In the genomic region with DNA sequence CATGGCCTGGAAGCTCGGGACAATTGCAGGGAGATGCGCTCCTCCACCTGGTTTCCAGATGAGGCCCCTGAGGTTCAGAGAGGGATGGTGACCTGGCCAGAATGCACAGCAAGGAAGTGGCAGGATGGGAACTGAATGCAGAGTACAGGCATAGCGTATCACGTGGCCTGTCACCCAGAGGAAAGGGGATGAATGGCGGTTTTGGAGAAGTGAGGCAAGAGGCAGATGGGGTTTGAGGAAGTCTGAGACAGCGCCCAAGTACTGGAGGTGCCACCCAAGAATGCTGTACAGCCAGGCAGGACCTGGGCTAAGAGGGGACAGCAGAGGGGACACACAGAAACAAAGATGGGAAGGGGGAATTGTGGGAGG, we compare ENCODE assay signal across 18 cellular contexts. TPM values are rescaled to one million over a fixed set of nuclear protein-coding genes. Genes with fewer than 3 reads are reported as not detected.
DNase-seq lines count a peak whose midpoint lies in the region; ATAC-seq, FAIRE-seq and TF ChIP-seq lines count a peak whose summit lies in the region.
"Had no signal": no experiment of that assay in that cellular context is flagged by ENCODE, and none has a peak within 500 bp of the region (broad histone marks: within the 10 kb centered on the region; RNA-seq: fewer than 3 reads in every experiment).

No MANE protein-coding gene starts in this region.

- H3K4me1 ChIP-seq in left ventricle myocardium inferior (peaks cover 61% of the 10 kb centered on the region), gastrocnemius medialis (no peaks in the 10 kb centered on the region)
- H3K4me1 ChIP-seq: foreskin keratinocyte had no signal

- peaks cover 1% of the 10 kb centered on the region for H3K36me3 ChIP-seq in left ventricle myocardium inferior
- H3K36me3 ChIP-seq in gastrocnemius medialis = no peaks in the 10 kb centered on the region
- H3K36me3 ChIP-seq: brain microvascular endothelial cell had no signal

- FAIRE-seq in GM12892 (lab: Jason Lieb, UNC) = no peak

- H3K4me3 ChIP-seq in left ventricle myocardium inferior = peak overlapping the region; percentile 14
- H3K4me3 ChIP-seq in gastrocnemius medialis = no peak overlapping the region

- H3K27ac ChIP-seq in left ventricle myocardium inferior (replicated peaks) (peak overlapping the region; percentile 54), gastrocnemius medialis (no peak overlapping the region)
- H3K27ac ChIP-seq: brain microvascular endothelial cell, foreskin keratinocyte had no signal

- TF ChIP-seq CTCF in left ventricle myocardium inferior (IDR thresholded peaks at IDR 0.05; ENCODE audit: borderline replicate concordance) (no peak), gastrocnemius medialis (IDR thresholded peaks at IDR 0.05 in 4 of 5, conservative IDR thresholded peaks at IDR 0.05 in 1 of 5) (no peak), GM10266 (IDR thresholded peaks at IDR 0.05; ENCODE audit: control insufficient read depth, insufficient read depth, low read depth, missing control alignments) (no peak)

- H3K27me3 ChIP-seq in left ventricle myocardium inferior (ENCODE audit: low read depth) (no peaks in the 10 kb centered on the region), gastrocnemius medialis (no peaks in the 10 kb centered on the region)

- no peak for ATAC-seq in gastrocnemius medialis
- ATAC-seq: activated CD8-positive, alpha-beta T cell treated with anti-CD3 and anti-CD28 coated beads, Interleukin-2, amount 10 ng/mL, durations not matched to agents 7 days and 5 days; effector memory CD8-positive, alpha-beta T cell; foreskin keratinocyte had no signal

- no peak for TF ChIP-seq POLR2A in GM12892 (IDR thresholded peaks at IDR 0.05; ENCODE audit: low read depth, low read length)
- no peak for TF ChIP-seq POLR2A in gastrocnemius medialis (IDR thresholded peaks at IDR 0.05)

- intact Hi-C loops in left ventricle myocardium inferior (cut with micrococcal nuclease) (no loop called here), gastrocnemius medialis (cut with DNase I; ENCODE audit: low total_unique reads) (no loop called here)

- DNase-seq in GM12892 (ENCODE audit: insufficient read length) (peak; percentile 19), SIG-M5 (lab: John Stamatoyannopoulos, UW) (peak; percentile 12), left ventricle myocardium inferior (peak; percentile 25), gastrocnemius medialis (peak; percentile 20 to 40), GM10266 (ENCODE audit: extremely low spot score) (no peak), GM19238 (ENCODE audit: insufficient read length, low spot score) (no peak), NCI-H2081 treated with DMSO at 0.1 percent for 48 hours (lab: John Stamatoyannopoulos, UW) (no peak)
- DNase-seq in activated CD4-positive, alpha-beta T cell treated with anti-CD3 and anti-CD28 coated beads, Interleukin-2, amount 50 U/mL, for 4 hours = no peak
- DNase-seq: activated CD8-positive, alpha-beta T cell treated with anti-CD3 and anti-CD28 coated beads, Interleukin-2, amount 10 ng/mL, durations not matched to agents 7 days and 5 days; brain microvascular endothelial cell; DMS79; effector memory CD8-positive, alpha-beta T cell; foreskin keratinocyte; IMR-90; midbrain; NCI-H1436; NCI-H510A treated with DMSO at 0.1 percent for 48 hours; T-helper 9 cell had no signal

- H3K9me3 ChIP-seq in left ventricle myocardium inferior (replicated peaks) (no peaks in the 10 kb centered on the region), gastrocnemius medialis (no peaks in the 10 kb centered on the region)

- in situ Hi-C loops in gastrocnemius medialis (cut with MboI; ENCODE audit: low sequenced_read_pairs in 4 of 4) = no loop called here

RNA-seq across cellular contexts. Expression of a gene that starts 4.9 kb away (rescaled TPM):
- not detected for polyA plus RNA-seq in GM12892 (2012; ENCODE audit: missing spikeins)
- total RNA-seq in left ventricle myocardium inferior (9.5 TPM), gastrocnemius medialis (1 to 10 TPM; 3.9 to 5.4 (median 4.9) TPM)
- total RNA-seq: activated CD8-positive, alpha-beta T cell treated with anti-CD3 and anti-CD28 coated beads, Interleukin-2, amount 10 ng/mL, durations not matched to agents 7 days and 5 days had no signal

RNA-seq across cellular contexts. Expression of a gene that starts 21.2 kb away (rescaled TPM):
- 3.9 TPM for polyA plus RNA-seq in GM12892 (2012; ENCODE audit: missing spikeins)
- total RNA-seq in left ventricle myocardium inferior (65.5 TPM), gastrocnemius medialis (100 to 1,000 TPM in 2 of 4 donors, 10 to 100 TPM in 2; 40.7 to 196 (median 89.0) TPM)

RNA-seq across cellular contexts. Expression of a gene that starts 37.6 kb away (rescaled TPM):
- polyA plus RNA-seq in GM12892 (2012; ENCODE audit: missing spikeins) = 1.1 TPM
- total RNA-seq in left ventricle myocardium inferior (0.58 TPM), gastrocnemius medialis (1 to 10 TPM in 1 of 4 donors, under 1 TPM in 2, not detected in 1; 0.93 to 1.7 (median 0.94) TPM)
- total RNA-seq: activated CD8-positive, alpha-beta T cell treated with anti-CD3 and anti-CD28 coated beads, Interleukin-2, amount 10 ng/mL, durations not matched to agents 7 days and 5 days had no signal

RNA-seq across cellular contexts. Expression of a gene that starts 54.9 kb away (rescaled TPM):
- polyA plus RNA-seq in GM12892 (2012; ENCODE audit: missing spikeins) = 1,700 TPM
- total RNA-seq in left ventricle myocardium inferior (2,346 TPM), gastrocnemius medialis (1,000 to 10,000 TPM; 1,340 to 3,366 (median 1,705) TPM)

Comparison
In these comparisons a context has a peak if more than half of its experiments do, and no peak if none do; other contexts are left out.
1. DNase-seq: peak in GM12892 (single experiment), SIG-M5 (single experiment), left ventricle myocardium inferior (single experiment) and gastrocnemius medialis (2 of 2); none in GM10266 (single experiment), GM19238 (single experiment), activated CD4-positive, alpha-beta T cell treated with anti-CD3 and anti-CD28 coated beads, Interleukin-2, amount 50 U/mL, for 4 hours (0 of 2) and NCI-H2081 treated with DMSO at 0.1 percent for 48 hours (single experiment).